8 cellular contexts compared by ENCODE assay signal in the genomic region with DNA sequence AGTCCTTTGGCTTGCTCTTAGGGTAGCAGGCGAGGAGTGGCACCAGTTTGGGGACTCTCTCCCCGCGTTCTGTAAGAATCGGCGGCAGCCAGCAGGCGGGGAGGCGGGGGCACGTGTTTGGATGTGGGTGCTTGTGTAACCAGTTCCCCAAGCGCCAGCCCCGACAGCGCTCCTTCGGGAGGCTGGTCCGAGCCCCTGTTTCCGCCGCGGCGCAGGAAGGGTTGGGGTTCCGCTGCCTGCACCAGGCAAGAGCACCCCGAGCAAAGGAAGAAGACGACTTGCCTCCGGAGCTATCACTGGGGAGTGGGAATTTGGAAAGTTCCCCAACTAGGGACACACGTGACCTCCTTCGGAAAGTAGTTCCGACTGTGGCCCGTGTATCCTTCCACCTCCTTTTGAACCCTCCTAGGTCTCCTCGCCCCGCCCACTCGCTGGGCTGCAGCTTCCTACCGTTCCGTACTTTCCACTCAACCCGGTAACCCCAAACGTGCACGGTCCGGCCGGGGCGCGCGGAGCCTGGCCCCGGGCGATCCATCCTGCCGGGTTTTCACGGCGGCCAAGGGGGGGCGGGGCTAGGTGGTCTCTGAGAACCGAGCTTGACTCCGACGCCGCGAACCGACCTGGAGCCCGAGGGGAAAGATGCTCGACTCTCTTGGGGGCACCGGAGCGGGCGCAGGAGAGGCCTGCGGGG. TPM values are rescaled to one million over a fixed set of nuclear protein-coding genes. Genes with fewer than 3 reads are reported as not detected.
A peak's percentile ranks its signal among the peaks of the same experiment; 100 is the strongest.
DNase-seq lines count a peak whose midpoint lies in the region; ATAC-seq, FAIRE-seq and TF ChIP-seq lines count a peak whose summit lies in the region.

No MANE protein-coding gene starts in this region.

- no peaks in the 10 kb centered on the region for H3K36me3 ChIP-seq in NT2/D1 (ENCODE audit: insufficient read depth, insufficient read length, low read length)
- H3K36me3 ChIP-seq in endothelial cell of umbilical vein (ENCODE audit: control insufficient read depth in 2 of 2, extremely low read depth in 1 of 2, insufficient read depth in 2 of 2, low read length in 2 of 2): no peaks in the 10 kb centered on the region

- no peaks in the 10 kb centered on the region for H3K9me3 ChIP-seq in NT2/D1 (ENCODE audit: insufficient read depth, low read length)
- H3K9me3 ChIP-seq in endothelial cell of umbilical vein (replicated peaks; ENCODE audit: control insufficient read depth, insufficient read depth, low read length): no peaks in the 10 kb centered on the region

- H3K4me2 ChIP-seq in endothelial cell of umbilical vein (ENCODE audit: insufficient read depth, low read length): peak overlapping the region; percentile 15

- peak overlapping the region; percentile 91 for H3K4me3 Mint-ChIP-seq in mesothelial cell of epicardium

- H3K9me1 ChIP-seq in endothelial cell of umbilical vein (replicated peaks; ENCODE audit: control insufficient read depth, extremely low read depth, insufficient read depth, low read length): no peaks in the 10 kb centered on the region

- intact Hi-C loops in endothelial cell of umbilical vein (cut with micrococcal nuclease): loop anchor here (1.0 to 10.0 kb wide), 9 partner anchors 44 to 457 kb away; a partner anchor contains a TSS

- TF ChIP-seq POLR2A in endothelial cell of umbilical vein (IDR thresholded peaks at IDR 0.05; ENCODE audit: low read depth, low read length): peak; percentile 79

- H3K4me1 Mint-ChIP-seq in mesothelial cell of epicardium: peaks cover 29% of the 10 kb centered on the region

- no peaks in the 10 kb centered on the region for H3K27me3 Mint-ChIP-seq in mesothelial cell of epicardium (ENCODE audit: low read depth)

- DNase-seq in C1 segment of cervical spinal cord (lab: John Stamatoyannopoulos, UW) (peak; percentile 59 to 94 (median 88)), NT2/D1 (ENCODE audit: low read depth, low spot score) (peak; percentile 95), activated T-cell treated with anti-CD3 and anti-CD28 coated beads for 1 hour (ENCODE audit: low read depth) (peak; percentile 90), endothelial cell of umbilical vein (ENCODE audit: low read depth, low spot score) (peak; percentile 93), mesothelial cell of epicardium (ENCODE audit: low spot score in 2 of 2, unreplicated experiment in 2 of 2) (peak; percentile 70 to 88)
- peak; percentile 84 for DNase-seq in stimulated activated CD8-positive, alpha-beta memory T cell treated with anti-CD3 and anti-CD28 coated beads, Interleukin-15, amount 100 ng/mL, for 24 hours (ENCODE audit: low read depth)

- peak overlapping the region; percentile 96 for H3K27ac Mint-ChIP-seq in mesothelial cell of epicardium

- peak overlapping the region; percentile 92 for H3K9ac ChIP-seq in NT2/D1 (ENCODE audit: insufficient read length, low read depth)
- peak overlapping the region; percentile 40 for H3K9ac ChIP-seq in endothelial cell of umbilical vein (replicated peaks; ENCODE audit: extremely low read depth, insufficient read depth, low read length)

- H3K9me3 Mint-ChIP-seq in mesothelial cell of epicardium: no peaks in the 10 kb centered on the region

- peak overlapping the region; percentile 86 for H2AFZ ChIP-seq in endothelial cell of umbilical vein (ENCODE audit: low read depth, low read length)

- no peaks in the 10 kb centered on the region for H3K4me1 ChIP-seq in NT2/D1 (ENCODE audit: insufficient read depth, insufficient read length)
- peaks cover 3% of the 10 kb centered on the region for H3K4me1 ChIP-seq in endothelial cell of umbilical vein (ENCODE audit: control insufficient read depth, extremely low read depth, insufficient read depth, low read length)

- dilution Hi-C loops in endothelial cell of umbilical vein (cut with MboI; ENCODE audit: extremely low pct_ligation_motif_present, low sequenced_read_pairs): loop anchor here (25.0 kb wide), 1 partner anchor 700 kb away; no protein-coding TSS in a partner anchor

- peaks cover 3% of the 10 kb centered on the region for H4K20me1 ChIP-seq in endothelial cell of umbilical vein (replicated peaks; ENCODE audit: control insufficient read depth, extremely low read depth, insufficient read depth, low read length)

- BruUV-seq in endothelial cell of umbilical vein (replicated peaks; lab: Mats Ljungman, UMichigan): TSS peak; percentile 65

- POLR2A ChIA-PET in endothelial cell of umbilical vein (lab: Charles Lee): interaction anchor here (1.5 to 4.0 kb wide), 3 partner anchors 56 to 527 kb away, joined by 3 to 17 read pairs (median 5); no protein-coding TSS in a partner anchor

- TF ChIP-seq CTCF in endothelial cell of umbilical vein (IDR thresholded peaks at IDR 0.05; ENCODE audit: extremely low read depth in 1 of 2, insufficient read depth in 1 of 2, low read depth in 1 of 2, low read length in 2 of 2) (no peak), mesothelial cell of epicardium (IDR thresholded peaks at IDR 0.05; ENCODE audit: unreplicated experiment) (no peak)

- peak; percentile 46 for ATAC-seq in GM19025 (IDR thresholded peaks at IDR 0.05; ENCODE audit: low read depth, unreplicated experiment)
- ATAC-seq in HG03342 (IDR thresholded peaks at IDR 0.05; ENCODE audit: unreplicated experiment): peak; percentile 39

- peak; percentile 72 for FAIRE-seq in endothelial cell of umbilical vein (lab: Jason Lieb, UNC)

- peaks cover 31% of the 10 kb centered on the region for H3K79me2 ChIP-seq in endothelial cell of umbilical vein (ENCODE audit: control insufficient read depth, insufficient read depth, low read length)

- H3K27me3 ChIP-seq in NT2/D1 (ENCODE audit: insufficient read depth, insufficient read length): no peaks in the 10 kb centered on the region
- no peaks in the 10 kb centered on the region for H3K27me3 ChIP-seq in endothelial cell of umbilical vein (ENCODE audit: control insufficient read depth in 2 of 2, insufficient read depth in 2 of 2, low read length in 2 of 2)

- H3K27ac ChIP-seq in endothelial cell of umbilical vein (ENCODE audit: insufficient read depth, low read depth, low read length): peak overlapping the region; percentile 3

- H3K36me3 Mint-ChIP-seq in mesothelial cell of epicardium: no peaks in the 10 kb centered on the region

- H3K4me3 ChIP-seq in NT2/D1 (ENCODE audit: insufficient read length, low read depth): peak overlapping the region; percentile 85
- H3K4me3 ChIP-seq in endothelial cell of umbilical vein (replicated peaks in 1 of 3; ENCODE audit: insufficient read depth in 1 of 3, low read depth in 1 of 3, low read length in 3 of 3): peak overlapping the region; percentile 50 to 78 (median 65)

- CTCF ChIA-PET in endothelial cell of umbilical vein (lab: Charles Lee): interaction anchor here (0.6 to 10.2 kb wide), 17 partner anchors 10 to 703 kb away, joined by 3 to 178 read pairs (median 4); no protein-coding TSS in a partner anchor

TF ChIP-seq in endothelial cell of umbilical vein, 7 proteins besides CTCF, POLR2A, EP300 and RAD21:
- no peak for TF ChIP-seq EZH2 (IDR thresholded peaks at IDR 0.05; ENCODE audit: borderline replicate concordance, low read depth, low read length, severe bottlenecking)
- TF ChIP-seq, protein P1, sequence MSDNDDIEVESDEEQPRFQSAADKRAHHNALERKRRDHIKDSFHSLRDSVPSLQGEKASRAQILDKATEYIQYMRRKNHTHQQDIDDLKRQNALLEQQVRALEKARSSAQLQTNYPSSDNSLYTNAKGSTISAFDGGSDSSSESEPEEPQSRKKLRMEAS (IDR thresholded peaks at IDR 0.05; ENCODE audit: insufficient read depth, insufficient read length): peak; percentile 76
- peak; percentile 65 for TF ChIP-seq MYC (IDR thresholded peaks at IDR 0.05; ENCODE audit: low read depth, low read length)
- TF ChIP-seq POLR2AphosphoS5 (IDR thresholded peaks at IDR 0.05; ENCODE audit: insufficient read depth, low read depth, low read length): peak; percentile 61
- no peak for TF ChIP-seq JUN (IDR thresholded peaks at IDR 0.05; ENCODE audit: borderline replicate concordance, insufficient read depth, insufficient read length, low read depth)
- TF ChIP-seq FOS (IDR thresholded peaks at IDR 0.05; ENCODE audit: borderline replicate concordance, insufficient read depth, low read length): no peak
- TF ChIP-seq GATA2 (IDR thresholded peaks at IDR 0.05; ENCODE audit: insufficient read depth, insufficient read length, low read depth, low read length): no peak

RNA-seq across cellular contexts. Expression of a gene that starts 1.2 kb away (rescaled TPM):
- 0.21 and 0.31 TPM in 2 replicates for total RNA-seq in endothelial cell of umbilical vein
- polyA plus RNA-seq in endothelial cell of umbilical vein: 0.14 and 0.18 TPM in 2 replicates
- 0.17 and 0.20 TPM in 2 replicates for polyA plus RNA-seq in endothelial cell of umbilical vein (2011; cell fraction: cytosol; rRNA removed)
- 0.13 and 0.22 TPM in 2 replicates for polyA plus RNA-seq in endothelial cell of umbilical vein (2011; cell fraction: nucleus; rRNA removed)
- polyA plus RNA-seq in endothelial cell of umbilical vein (2012): 0.16 and 0.21 TPM in 2 replicates
- 0.32 and 0.38 TPM in 2 replicates for polyA minus RNA-seq in endothelial cell of umbilical vein
- polyA minus RNA-seq in endothelial cell of umbilical vein (2011; cell fraction: cytosol; rRNA and poly(A)+ RNA removed): 2.3 TPM
- 0.34 and 0.53 TPM in 2 replicates for polyA minus RNA-seq in endothelial cell of umbilical vein (2011; cell fraction: nucleus; rRNA and poly(A)+ RNA removed)
- total RNA-seq in mesothelial cell of epicardium: 1.1 to 1.2 TPM (median 1.2 TPM) in 3 replicates

RNA-seq across cellular contexts. Expression of a gene that starts 1.3 kb away (rescaled TPM):
- total RNA-seq in endothelial cell of umbilical vein (75.3 and 76.9 TPM in 2 replicates), mesothelial cell of epicardium (72.7 to 77.9 TPM (median 72.7 TPM) in 3 replicates)
- polyA plus RNA-seq in endothelial cell of umbilical vein: 6.7 and 8.0 TPM in 2 replicates
- 19.3 and 21.5 TPM in 2 replicates for polyA plus RNA-seq in endothelial cell of umbilical vein (2011; cell fraction: cytosol; rRNA removed)
- polyA plus RNA-seq in endothelial cell of umbilical vein (2011; cell fraction: nucleus; rRNA removed): 30.8 and 38.3 TPM in 2 replicates
- 54.9 and 57.4 TPM in 2 replicates for polyA plus RNA-seq in endothelial cell of umbilical vein (2012)
- polyA minus RNA-seq in endothelial cell of umbilical vein: 50.5 and 53.5 TPM in 2 replicates
- polyA minus RNA-seq in endothelial cell of umbilical vein (2011; cell fraction: cytosol; rRNA and poly(A)+ RNA removed): 181 TPM
- polyA minus RNA-seq in endothelial cell of umbilical vein (2011; cell fraction: nucleus; rRNA and poly(A)+ RNA removed): 132 and 167 TPM in 2 replicates

RNA-seq across cellular contexts. Expression of a gene that starts 44.1 kb away (rescaled TPM):
- 23.6 and 25.8 TPM in 2 replicates for total RNA-seq in endothelial cell of umbilical vein
- 4.6 and 5.2 TPM in 2 replicates for polyA plus RNA-seq in endothelial cell of umbilical vein
- polyA plus RNA-seq in endothelial cell of umbilical vein (2011; cell fraction: cytosol; rRNA removed): 8.2 and 8.3 TPM in 2 replicates
- 13.7 and 19.0 TPM in 2 replicates for polyA plus RNA-seq in endothelial cell of umbilical vein (2011; cell fraction: nucleus; rRNA removed)
- polyA plus RNA-seq in endothelial cell of umbilical vein (2012): 23.8 and 24.2 TPM in 2 replicates
- polyA minus RNA-seq in endothelial cell of umbilical vein: 9.9 and 11.8 TPM in 2 replicates
- 45.0 TPM for polyA minus RNA-seq in endothelial cell of umbilical vein (2011; cell fraction: cytosol; rRNA and poly(A)+ RNA removed)
- polyA minus RNA-seq in endothelial cell of umbilical vein (2011; cell fraction: nucleus; rRNA and poly(A)+ RNA removed): 17.0 and 21.3 TPM in 2 replicates
- total RNA-seq in mesothelial cell of epicardium: 49.1 to 54.3 TPM (median 50.2 TPM) in 3 replicates

Comparison
In these comparisons a context has a peak if more than half of its experiments do, and no peak if none do; other contexts are left out.
1. Peak in every context shown above with its lines: DNase-seq, ATAC-seq, H3K4me3 ChIP-seq and H3K27ac ChIP-seq.